Comparison of ENCODE assay signal across 10 cellular contexts in the genomic region with DNA sequence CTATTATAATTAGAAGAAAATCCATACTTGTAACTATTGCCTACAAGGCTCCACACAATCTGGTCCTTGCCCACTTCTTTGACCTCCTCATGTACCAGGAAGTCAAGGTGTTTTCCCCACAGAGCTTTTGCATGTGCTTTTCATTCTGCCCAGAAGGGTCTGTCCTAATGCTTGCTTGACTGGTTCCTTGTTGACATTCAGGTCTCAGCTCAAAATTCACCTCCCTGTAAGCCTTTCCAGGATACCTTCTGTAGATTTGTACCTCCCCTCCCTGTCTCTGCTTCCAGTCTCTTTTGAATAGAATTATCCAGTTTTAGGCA. TPM values are rescaled to one million over a fixed set of nuclear protein-coding genes. Genes with fewer than 3 reads are reported as not detected.
DNase-seq lines count a peak whose midpoint lies in the region; ATAC-seq and TF ChIP-seq lines count a peak whose summit lies in the region.
"Had no signal": no experiment of that assay in that cellular context is flagged by ENCODE, and none has a peak within 500 bp of the region (broad histone marks: within the 10 kb centered on the region; RNA-seq: fewer than 3 reads in every experiment).

No MANE protein-coding gene starts in this region.

- TF ChIP-seq CTCF in OCI-LY7 (conservative IDR thresholded peaks at IDR 0.05; ENCODE audit: low read length) (no peak), coronary artery (IDR thresholded peaks at IDR 0.05) (no peak)

- H3K4me3 ChIP-seq in OCI-LY7 (ENCODE audit: low read depth, low read length, poor library complexity, severe bottlenecking), result no peak overlapping the region
- no peak overlapping the region for H3K4me3 ChIP-seq in coronary artery

- H3K4me1 Mint-ChIP-seq in stimulated activated naive B cell treated with anti-CD40 and anti-IgM and Interleukin-4, amounts not matched to agents 10 μg/mL and 1 μg/mL and 100 μg/mL, for 72 hours, result peaks cover 45 to 67% of the 10 kb centered on the region in 2 donors

- H3K4me3 Mint-ChIP-seq in stimulated activated naive B cell treated with anti-CD40 and anti-IgM and Interleukin-4, amounts not matched to agents 10 μg/mL and 1 μg/mL and 100 μg/mL, for 72 hours, result peak overlapping the region in 1 of 2 donors; percentile 11

- ATAC-seq in HG02759 (IDR thresholded peaks at IDR 0.05; ENCODE audit: unreplicated experiment), result peak; percentile 80
- ATAC-seq in stimulated activated naive B cell treated with anti-CD40 and anti-IgM and Interleukin-4, amounts not matched to agents 10 μg/mL and 1 μg/mL and 100 μg/mL, for 72 hours (replicated peaks), result peak; percentile 82
- ATAC-seq: activated naive CD4-positive, alpha-beta T cell treated with anti-CD3 and anti-CD28 coated beads, Interleukin-2, amount 50 U/mL, for 72 hours had no signal

- peak overlapping the region; percentile 13; the same call in 1 of the 2 replicates for H3K4me2 ChIP-seq in OCI-LY7 (ENCODE audit: low read length)

- no peaks in the 10 kb centered on the region for H3K27me3 Mint-ChIP-seq in stimulated activated naive B cell treated with anti-CD40 and anti-IgM and Interleukin-4, amounts not matched to agents 10 μg/mL and 1 μg/mL and 100 μg/mL, for 72 hours

- H3K36me3 Mint-ChIP-seq in stimulated activated naive B cell treated with anti-CD40 and anti-IgM and Interleukin-4, amounts not matched to agents 10 μg/mL and 1 μg/mL and 100 μg/mL, for 72 hours, result peaks cover 0 to 3% of the 10 kb centered on the region in 2 donors
- H3K36me3 Mint-ChIP-seq: activated naive CD4-positive, alpha-beta T cell treated with anti-CD3 and anti-CD28 coated beads, Interleukin-2, amount 50 U/mL, for 72 hours had no signal

- no peaks in the 10 kb centered on the region for H3K79me2 ChIP-seq in OCI-LY7 (ENCODE audit: insufficient read depth, low read depth, low read length)

- no peaks in the 10 kb centered on the region for H3K36me3 ChIP-seq in OCI-LY7 (ENCODE audit: insufficient read depth, low read length)

- intact Hi-C loops in OCI-LY7 (cut with micrococcal nuclease; ENCODE audit: unreplicated experiment), result no loop called here

- H2AFZ ChIP-seq in OCI-LY7 (ENCODE audit: low read length), result no peak overlapping the region; the same call in 1 of the 2 replicates

- H3K27ac Mint-ChIP-seq in stimulated activated naive B cell treated with anti-CD40 and anti-IgM and Interleukin-4, amounts not matched to agents 10 μg/mL and 1 μg/mL and 100 μg/mL, for 72 hours, result peak overlapping the region; percentile 68
- H3K27ac Mint-ChIP-seq: activated naive CD4-positive, alpha-beta T cell treated with anti-CD3 and anti-CD28 coated beads, Interleukin-2, amount 50 U/mL, for 72 hours had no signal

- DNase-seq in SIG-M5 treated with dmso at 0.1 percent for 504 hours (lab: John Stamatoyannopoulos, UW; ENCODE audit: unreplicated experiment) (peak; percentile 54), SIG-M5 (lab: John Stamatoyannopoulos, UW) (no peak), OCI-LY7 (ENCODE audit: low spot score) (peak; percentile 37), cerebellar cortex (ENCODE audit: low spot score) (no peak), coronary artery (ENCODE audit: low spot score) (no peak)
- peak; percentile 43 for DNase-seq in stimulated activated naive B cell treated with anti-CD40 and anti-IgM and Interleukin-4, amounts not matched to agents 10 μg/mL and 1 μg/mL and 100 μg/mL, for 72 hours
- DNase-seq in central memory CD4-positive, alpha-beta T cell, result no peak
- DNase-seq: NCI-H1417 treated with DMSO at 0.1 percent for 48 hours had no signal

- H3K9me2 ChIP-seq in OCI-LY7 (ENCODE audit: insufficient read depth, low read length), result no peaks in the 10 kb centered on the region

- POLR2A ChIA-PET in OCI-LY7 (lab: Charles Lee), result interaction anchor here (0.7 to 1.5 kb wide), 6 partner anchors 12 to 395 kb away, joined by 3 to 5 read pairs (median 3); no protein-coding TSS in a partner anchor

- H3K9me3 Mint-ChIP-seq in stimulated activated naive B cell treated with anti-CD40 and anti-IgM and Interleukin-4, amounts not matched to agents 10 μg/mL and 1 μg/mL and 100 μg/mL, for 72 hours, result peaks cover 5 to 10% of the 10 kb centered on the region in 2 donors
- H3K9me3 Mint-ChIP-seq: activated naive CD4-positive, alpha-beta T cell treated with anti-CD3 and anti-CD28 coated beads, Interleukin-2, amount 50 U/mL, for 72 hours had no signal

- no TSS peak for BruUV-seq in OCI-LY7 (replicated peaks; lab: Mats Ljungman, UMichigan)

- H4K20me1 ChIP-seq in OCI-LY7 (ENCODE audit: insufficient read depth, low read length), result no peaks in the 10 kb centered on the region

- CTCF ChIA-PET in OCI-LY7 (lab: Charles Lee; ENCODE audit: unreplicated experiment), result interaction anchor here (1.2 kb wide), 1 partner anchor 431 kb away, joined by 6 read pairs; a partner anchor contains a TSS

- H3K4me1 ChIP-seq in OCI-LY7 (ENCODE audit: insufficient read depth, low read length, poor library complexity, severe bottlenecking), result peaks cover 13% of the 10 kb centered on the region

- no peaks in the 10 kb centered on the region for H3K9me3 ChIP-seq in OCI-LY7 (ENCODE audit: low read length)

- H3K27ac ChIP-seq in OCI-LY7 (ENCODE audit: low read depth, low read length, poor library complexity, severe bottlenecking) (no peak overlapping the region), coronary artery (no peak overlapping the region)

RNA-seq across cellular contexts. Expression of a gene that starts 33.6 kb away (rescaled TPM):
- 55.4 and 81.4 TPM in 2 replicates for total RNA-seq in OCI-LY7 (2014; rRNA removed; shearing (Covaris generic))
- total RNA-seq in OCI-LY7 (2022), result 99.9 and 145 TPM in 2 replicates

Comparison
In these comparisons a context has a peak if more than half of its experiments do, and no peak if none do; other contexts are left out.
1. DNase-seq: peak in SIG-M5 treated with dmso at 0.1 percent for 504 hours (single experiment), OCI-LY7 (single experiment) and stimulated activated naive B cell treated with anti-CD40 and anti-IgM and Interleukin-4, amounts not matched to agents 10 μg/mL and 1 μg/mL and 100 μg/mL, for 72 hours (single experiment); none in SIG-M5 (single experiment), cerebellar cortex (single experiment), central memory CD4-positive, alpha-beta T cell (single experiment) and coronary artery (single experiment).